ENCODE assay signal across 9 cellular contexts in genomic region chr6:227074-227782, GRCh38.
DNase-seq lines count a peak whose midpoint lies in the region; ATAC-seq, FAIRE-seq and TF ChIP-seq lines count a peak whose summit lies in the region.
"Had no signal": no experiment of that assay in that cellular context is flagged by ENCODE, and none has a peak within 500 bp of the region (broad histone marks: within the 10 kb centered on the region; RNA-seq: fewer than 3 reads in every experiment).

No MANE protein-coding gene starts in this region.

- H2AFZ ChIP-seq in HepG2 (ENCODE audit: low read length) = no peak overlapping the region

- TF ChIP-seq POLR2A in HepG2 (IDR thresholded peaks at IDR 0.05; ENCODE audit: insufficient read depth in 1 of 2, low read depth in 2 of 2, low read length in 2 of 2) (no peak), right lobe of liver (IDR thresholded peaks at IDR 0.05) (no peak)

- H3K4me1 ChIP-seq in HepG2 (ENCODE audit: insufficient read depth, low read length) (peaks cover 24% of the 10 kb centered on the region), right lobe of liver (no peaks in the 10 kb centered on the region)

- H3K9me3 ChIP-seq in HepG2 (ENCODE audit: low read length) = peaks cover 6% of the 10 kb centered on the region; the same call in 1 of the 2 replicates
- H3K9me3 ChIP-seq in right lobe of liver = no peaks in the 10 kb centered on the region

- H4K20me1 ChIP-seq in HepG2 (ENCODE audit: insufficient read depth, low read length) = no peaks in the 10 kb centered on the region

- TF ChIP-seq CTCF in HepG2 (CRISPR knock-in tag; IDR thresholded peaks at IDR 0.05) = peak; percentile 40; the same call in 1 of the 2 replicates
- no peak for TF ChIP-seq CTCF in right lobe of liver (IDR thresholded peaks at IDR 0.05)

- POLR2A ChIA-PET in HepG2 (lab: Yijun Ruan, JAX) = interaction anchor here (1.0 to 1.5 kb wide), 3 partner anchors 9 to 66 kb away, joined by 3 to 4 read pairs (median 3); partner anchors contain the start of gene DUSP22

- CTCF ChIA-PET in HepG2 (lab: Yijun Ruan, JAX; ENCODE audit: low intra/inter-chr PET ratio, low total read pairs) = no interaction called here

- no peaks in the 10 kb centered on the region for H3K36me3 Mint-ChIP-seq in activated T-helper 2 cell treated with anti-CD3 and anti-CD28 coated beads, Interferon-gamma antibody, Interleukin-2, Interleukin-4, amounts not matched to agents 10 μg/mL and 5 μg/mL and 100 μg/mL, durations not matched to agents 14 hours and 24 hours and 36 hours (ENCODE audit: low read depth)

- TF ChIP-seq EP300 in HepG2 (IDR thresholded peaks at IDR 0.05; ENCODE audit: low read depth in 2 of 2, low read length in 2 of 2) (no peak), HepG2 (CRISPR knock-in tag; IDR thresholded peaks at IDR 0.05; ENCODE audit: borderline replicate concordance) (no peak)

- H3K4me2 ChIP-seq in HepG2 (ENCODE audit: low read depth, low read length) = no peak overlapping the region

- H3K79me2 ChIP-seq in HepG2 (ENCODE audit: insufficient read depth, low read length) = no peaks in the 10 kb centered on the region

- H3K27ac Mint-ChIP-seq in activated T-helper 2 cell treated with anti-CD3 and anti-CD28 coated beads, Interferon-gamma antibody, Interleukin-2, Interleukin-4, amounts not matched to agents 10 μg/mL and 5 μg/mL and 100 μg/mL, durations not matched to agents 14 hours and 24 hours and 36 hours = peak overlapping the region; percentile 28

- H3K27me3 ChIP-seq in HepG2 (ENCODE audit: control insufficient read depth in 1 of 2, insufficient read depth in 2 of 2, low read length in 2 of 2) = no peaks in the 10 kb centered on the region
- no peaks in the 10 kb centered on the region for H3K27me3 ChIP-seq in right lobe of liver

- FAIRE-seq in HepG2 (lab: Jason Lieb, UNC) = no peak
- no peak for FAIRE-seq in HTR-8/SVneo (lab: Jason Lieb, UNC)

- WGBS in HepG2 (ENCODE audit: low lambda C conversion rate) = 83% methylated on average over 17 of the region's 17 CpGs
- 68% methylated on average over 4 of the region's 17 CpGs for whole genome bisulfite sequencing in right lobe of liver (ENCODE audit: insufficient coverage, low coverage, low lambda C conversion rate, missing lambda C conversion rate)

- H3K36me3 ChIP-seq in HepG2 (replicated peaks in 1 of 2; ENCODE audit: control insufficient read depth in 1 of 2, insufficient read depth in 2 of 2, low read length in 2 of 2) = no peaks in the 10 kb centered on the region
- H3K36me3 ChIP-seq in right lobe of liver = no peaks in the 10 kb centered on the region

- no peaks in the 10 kb centered on the region for H3K9me3 Mint-ChIP-seq in activated T-helper 2 cell treated with anti-CD3 and anti-CD28 coated beads, Interferon-gamma antibody, Interleukin-2, Interleukin-4, amounts not matched to agents 10 μg/mL and 5 μg/mL and 100 μg/mL, durations not matched to agents 14 hours and 24 hours and 36 hours

- no peaks in the 10 kb centered on the region for H3K27me3 Mint-ChIP-seq in activated T-helper 2 cell treated with anti-CD3 and anti-CD28 coated beads, Interferon-gamma antibody, Interleukin-2, Interleukin-4, amounts not matched to agents 10 μg/mL and 5 μg/mL and 100 μg/mL, durations not matched to agents 14 hours and 24 hours and 36 hours (ENCODE audit: low read depth)

- DNase-seq in HepG2 (ENCODE audit: low spot score) (no peak), right lobe of liver (no peak), superior temporal gyrus (ENCODE audit: extremely low spot score) (peak; percentile 72), HK-2 (ENCODE audit: unreplicated experiment) (no peak), HTR-8/SVneo (ENCODE audit: insufficient read length, low spot score) (no peak)
- DNase-seq in activated T-helper 2 cell treated with anti-CD3 and anti-CD28 coated beads, Interferon-gamma antibody, Interleukin-2, Interleukin-4, amounts not matched to agents 10 μg/mL and 5 μg/mL and 100 μg/mL, durations not matched to agents 14 hours and 24 hours and 36 hours (ENCODE audit: low spot score) = no peak
- DNase-seq in stimulated activated CD8-positive, alpha-beta memory T cell treated with anti-CD3 and anti-CD28 coated beads, Interleukin-4, amount 100 ng/mL, for 48 hours = no peak
- DNase-seq: left ventricle myocardium superior had no signal

- in situ Hi-C loops in HepG2 (cut with HindIII; ENCODE audit: extremely low pct_ligation_motif_present, low pct_unique_long_range_greater_than_20kb) = no loop called here

- H3K4me1 Mint-ChIP-seq in activated T-helper 2 cell treated with anti-CD3 and anti-CD28 coated beads, Interferon-gamma antibody, Interleukin-2, Interleukin-4, amounts not matched to agents 10 μg/mL and 5 μg/mL and 100 μg/mL, durations not matched to agents 14 hours and 24 hours and 36 hours (ENCODE audit: low read depth) = peaks cover 76% of the 10 kb centered on the region

- intact Hi-C loops in HepG2 (cut with micrococcal nuclease; ENCODE audit: unreplicated experiment) = no loop called here
- intact Hi-C loops in right lobe of liver (cut with DNase I) = no loop called here
- intact Hi-C loops in activated T-helper 2 cell treated with anti-CD3 and anti-CD28 coated beads, Interferon-gamma antibody, Interleukin-2, Interleukin-4, amounts not matched to agents 10 μg/mL and 5 μg/mL and 100 μg/mL, durations not matched to agents 14 hours and 24 hours and 36 hours (cut with micrococcal nuclease) = loop anchor here (5.0 to 10.0 kb wide), 2 partner anchors 265 to 338 kb away; no protein-coding TSS in a partner anchor

- no peak overlapping the region for H3K4me3 Mint-ChIP-seq in activated T-helper 2 cell treated with anti-CD3 and anti-CD28 coated beads, Interferon-gamma antibody, Interleukin-2, Interleukin-4, amounts not matched to agents 10 μg/mL and 5 μg/mL and 100 μg/mL, durations not matched to agents 14 hours and 24 hours and 36 hours (ENCODE audit: low read depth)

- H3K27ac ChIP-seq in HepG2 (ENCODE audit: extremely low read length, insufficient read depth, low read length) (no peak overlapping the region), right lobe of liver (no peak overlapping the region)

- no peak overlapping the region for H3K9ac ChIP-seq in HepG2 (ENCODE audit: insufficient read depth, low read depth, low read length)

- TF ChIP-seq RAD21 in HepG2 (CRISPR knock-in tag; IDR thresholded peaks at IDR 0.05) = no peak

- BruUV-seq in HepG2 (replicated peaks; lab: Mats Ljungman, UMichigan) = no TSS peak

- ATAC-seq in HepG2 (no peak; the same call in 2 of the 3 replicates), right lobe of liver (no peak), HG02884 (IDR thresholded peaks at IDR 0.05; ENCODE audit: unreplicated experiment) (peak; percentile 29)
- ATAC-seq: left ventricle myocardium superior had no signal

- H3K4me3 ChIP-seq in HepG2 (replicated peaks in 1 of 3; ENCODE audit: insufficient read depth in 1 of 3, low read depth in 2 of 3, low read length in 3 of 3) (no peak overlapping the region), right lobe of liver (no peak overlapping the region)

TF ChIP-seq in HepG2, 621 proteins besides CTCF, POLR2A, EP300 and RAD21:
- TF ChIP-seq NFIB (CRISPR knock-in tag; IDR thresholded peaks at IDR 0.05; ENCODE audit: borderline replicate concordance) = no peak
- no peak for TF ChIP-seq ZNF20 (CRISPR knock-in tag; IDR thresholded peaks at IDR 0.05)
- TF ChIP-seq ZNF274 (CRISPR knock-in tag; IDR thresholded peaks at IDR 0.05) = peak; percentile 89; the same call in 1 of the 2 replicates
- peak; percentile 17; the same call in 1 of the 2 replicates for TF ChIP-seq ZNF687 (CRISPR knock-in tag; IDR thresholded peaks at IDR 0.05)
TF ChIP-seq in HepG2: peak in this region for 2.
